24 cellular contexts compared by ENCODE assay signal in the genomic region with DNA sequence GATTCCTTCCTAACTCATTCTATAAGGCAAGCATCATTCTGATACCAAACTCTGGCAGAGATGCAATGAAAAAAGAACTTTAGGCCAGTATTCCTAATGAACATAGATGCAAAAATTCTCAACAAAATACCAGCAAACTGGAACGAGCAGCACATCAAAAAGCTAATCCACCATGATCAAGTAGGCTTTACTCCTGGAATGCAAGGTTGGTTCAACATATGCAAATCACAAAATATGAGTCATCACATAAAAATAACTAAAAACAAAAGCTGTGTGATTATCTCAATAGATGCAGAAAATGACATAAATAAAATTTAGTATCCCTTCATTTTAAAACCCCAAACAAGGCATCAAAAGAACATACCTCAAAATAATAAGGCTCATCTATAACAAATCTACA.
DNase-seq lines count a peak whose midpoint lies in the region; ATAC-seq, FAIRE-seq and TF ChIP-seq lines count a peak whose summit lies in the region.
"Had no signal": no experiment of that assay in that cellular context is flagged by ENCODE, and none has a peak within 500 bp of the region (broad histone marks: within the 10 kb centered on the region; RNA-seq: fewer than 3 reads in every experiment).

No MANE protein-coding gene starts in this region.

- H3K36me3 Mint-ChIP-seq in HFFc6 (ENCODE audit: low read depth): 0 out of 2 replicates have a peak, but pooled peaks cover 5% of the 10 kb centered on the region
- H3K36me3 Mint-ChIP-seq: CD14-positive monocyte had no signal

- TF ChIP-seq CTCF in D721Med (IDR thresholded peaks at IDR 0.05; ENCODE audit: insufficient read depth, missing control alignments): no peak
- no peak for TF ChIP-seq CTCF in HFFc6 (IDR thresholded peaks at IDR 0.05)
- no peak for TF ChIP-seq CTCF in K562 (IDR thresholded peaks at IDR 0.05 in 2 of 3, conservative IDR thresholded peaks at IDR 0.05 in 1 of 3; ENCODE audit: insufficient read depth in 2 of 3, low read depth in 1 of 3, low read length in 3 of 3)
- no peak for TF ChIP-seq CTCF in lower leg skin (IDR thresholded peaks at IDR 0.05)

- no peak overlapping the region for H3K27ac Mint-ChIP-seq in HFFc6
- H3K27ac Mint-ChIP-seq: CD14-positive monocyte had no signal

- no peaks in the 10 kb centered on the region for H3K4me1 Mint-ChIP-seq in HFFc6 (ENCODE audit: low read depth)
- H3K4me1 Mint-ChIP-seq: CD14-positive monocyte had no signal

- no peaks in the 10 kb centered on the region for H3K27me3 Mint-ChIP-seq in HFFc6 (ENCODE audit: insufficient read depth)

- no peaks in the 10 kb centered on the region for H3K9me1 ChIP-seq in K562 (ENCODE audit: control insufficient read depth, insufficient read depth, low read length)

- DNase-seq in D721Med (ENCODE audit: insufficient read length, low spot score) (no peak), HFFc6 (peak; percentile 1), K562 (ENCODE audit: extremely low read depth in 1 of 4, low spot score in 3 of 4) (no peak), fibroblast of peridontal ligament (ENCODE audit: extremely low read depth) (peak; percentile 11), lower leg skin (ENCODE audit: low spot score in 2 of 2) (no peak)
- DNase-seq in activated CD4-positive, CD25-positive, alpha-beta regulatory T cell treated with anti-CD3 and anti-CD28 coated beads, Interleukin-2, amount 50 U/mL, for 72 hours: no peak
- DNase-seq: ACHN, AML-193, COR-L47, DMS79, GOT3, MG63, NCI-H1092, NCI-H146, NCI-H2081 treated with DMSO at 0.1 percent for 48 hours, NCI-H446, NCI-H774, SW 1271 had no signal

- H3K4me3 Mint-ChIP-seq in HFFc6: no peak overlapping the region
- H3K4me3 Mint-ChIP-seq: CD14-positive monocyte had no signal

- H3K27ac ChIP-seq in K562 (ENCODE audit: extremely low read depth, low read depth, low read length): no peak overlapping the region
- H3K27ac ChIP-seq: KMS-11, SJSA1 had no signal

- peak; percentile 46 for FAIRE-seq in D721Med (lab: Jason Lieb, UNC)
- no peak for FAIRE-seq in K562 (lab: Jason Lieb, UNC)
- FAIRE-seq: HepG2 had no signal

- no peaks in the 10 kb centered on the region for H3K9me3 ChIP-seq in K562 (replicated peaks; ENCODE audit: control insufficient read depth, insufficient read depth, low read depth, low read length)

- no peak for TF ChIP-seq RAD21 in K562 (CRISPR knock-in tag; conservative IDR thresholded peaks at IDR 0.05 in 1 of 2, IDR thresholded peaks at IDR 0.05 in 1 of 2)

- H2AFZ ChIP-seq in K562 (ENCODE audit: low read depth, low read length): no peak overlapping the region

- H3K27me3 ChIP-seq in K562 (ENCODE audit: control insufficient read depth in 2 of 2, insufficient read depth in 2 of 2, low read length in 2 of 2): no peaks in the 10 kb centered on the region
- H3K27me3 ChIP-seq: MG63, SJSA1 had no signal

- WGBS in K562 (ENCODE audit: insufficient coverage, low coverage, missing lambda C conversion rate): 0% methylated on average over 1 of the region's 1 CpG
- WGBS in lower leg skin, 2 donors: 81 to 87% methylated on average over 1 of the region's 1 CpG

- POLR2A ChIA-PET in K562 (lab: Yijun Ruan, JAX): no interaction called here

- no peaks in the 10 kb centered on the region for H4K20me1 ChIP-seq in K562 (replicated peaks; ENCODE audit: control insufficient read depth, insufficient read depth, low read length)

- ATAC-seq in K562 (no peak), GM19324 (IDR thresholded peaks at IDR 0.05; ENCODE audit: low FRiP score, unreplicated experiment) (no peak), GM18907 (IDR thresholded peaks at IDR 0.05; ENCODE audit: unreplicated experiment) (no peak)
- ATAC-seq: HepG2 had no signal

- no peaks in the 10 kb centered on the region for H3K79me2 ChIP-seq in K562 (ENCODE audit: control insufficient read depth, insufficient read depth, low read length)

- no peaks in the 10 kb centered on the region for H3K4me1 ChIP-seq in K562 (replicated peaks in 1 of 2; ENCODE audit: control insufficient read depth in 2 of 2, insufficient read depth in 2 of 2, low read length in 2 of 2)
- H3K4me1 ChIP-seq: SJSA1 had no signal

- H3K9ac ChIP-seq in K562 (ENCODE audit: insufficient read depth in 1 of 2, low read depth in 2 of 2, low read length in 2 of 2): no peak overlapping the region
- H3K9ac ChIP-seq: KMS-11 had no signal

- H3K36me3 ChIP-seq in K562 (ENCODE audit: control insufficient read depth, insufficient read depth, low read length): no peaks in the 10 kb centered on the region
- H3K36me3 ChIP-seq: MG63, SJSA1 had no signal

- CTCF ChIA-PET in K562 (lab: Yijun Ruan, JAX; ENCODE audit: low intra/inter-chr PET ratio): no interaction called here

- peaks cover 12% of the 10 kb centered on the region for H3K9me3 Mint-ChIP-seq in HFFc6

- no TSS peak for BruUV-seq in K562 (replicated peaks; lab: Mats Ljungman, UMichigan)

- in situ Hi-C loops in K562 (cut with MboI): no loop called here

- no peak overlapping the region for H3K4me3 ChIP-seq in K562
- no peak overlapping the region for H3K4me3 ChIP-seq in lower leg skin (ENCODE audit: low read depth, poor library complexity, severe bottlenecking)
- H3K4me3 ChIP-seq: MG63, SJSA1 had no signal

- TF ChIP-seq EP300 in K562 (IDR thresholded peaks at IDR 0.05; ENCODE audit: low read length): no peak

- TF ChIP-seq POLR2A in K562 (conservative IDR thresholded peaks at IDR 0.05) (no peak), lower leg skin (IDR thresholded peaks at IDR 0.05) (no peak)

- intact Hi-C loops in K562 (cut with micrococcal nuclease): no loop called here
- intact Hi-C loops in lower leg skin (cut with DNase I; ENCODE audit: low total_unique reads): no loop called here

- H3K4me2 ChIP-seq in K562 (ENCODE audit: insufficient read depth, low read length): no peak overlapping the region
- H3K4me2 ChIP-seq: KMS-11 had no signal

TF ChIP-seq in K562, 482 proteins besides CTCF, POLR2A, EP300 and RAD21:
- TF ChIP-seq ZNF324 (CRISPR knock-in tag; IDR thresholded peaks at IDR 0.05) (peak; percentile 76), THAP7 (CRISPR knock-in tag; IDR thresholded peaks at IDR 0.05) (no peak)
TF ChIP-seq in K562: peak in this region for 1.

Comparison
In these comparisons a context has a peak if more than half of its experiments do, and no peak if none do; other contexts are left out.
1. DNase-seq: peak in HFFc6 (single experiment) and fibroblast of peridontal ligament (single experiment); none in D721Med (single experiment), K562 (0 of 4), lower leg skin (0 of 2) and activated CD4-positive, CD25-positive, alpha-beta regulatory T cell treated with anti-CD3 and anti-CD28 coated beads, Interleukin-2, amount 50 U/mL, for 72 hours (single experiment).